In the genomic region with DNA sequence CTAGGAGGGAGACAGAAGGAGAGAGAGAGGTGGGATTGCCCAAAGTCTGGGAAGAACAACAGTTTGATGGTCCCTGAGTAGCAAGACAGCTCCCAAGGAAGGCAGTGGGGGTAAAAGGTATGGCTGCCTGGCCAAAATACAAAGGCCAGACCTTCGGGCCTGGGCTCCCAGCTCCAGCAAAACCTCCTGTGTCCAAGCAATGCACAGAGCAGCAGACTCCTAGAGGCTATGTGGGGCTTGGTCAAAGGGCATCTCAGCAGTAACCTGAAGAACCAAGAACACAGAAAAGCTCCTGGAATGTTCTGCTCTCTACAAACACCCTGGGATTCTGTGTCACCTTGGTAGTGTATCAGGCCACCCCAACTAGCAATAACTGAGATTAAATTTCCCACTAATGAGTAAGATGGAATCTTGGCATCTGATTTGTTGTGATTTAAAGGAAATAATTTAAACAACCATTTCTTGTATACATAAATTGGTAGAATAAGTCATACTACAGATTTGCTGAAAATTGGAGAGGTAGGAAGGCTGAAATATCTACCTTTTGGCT, we compare ENCODE assay signal across 1 cellular context.
TF ChIP-seq lines count a peak whose summit lies in the region.

No MANE protein-coding gene starts in this region.

TF ChIP-seq in IMR-90, 13 proteins besides CTCF, POLR2A, EP300 and RAD21:
- TF ChIP-seq BHLHE40 (IDR thresholded peaks at IDR 0.05; ENCODE audit: low read depth, low read length) (no peak), CEBPB (IDR thresholded peaks at IDR 0.05; ENCODE audit: low read depth, low read length) (no peak), SMC3 (IDR thresholded peaks at IDR 0.05; ENCODE audit: low read depth, low read length) (no peak), MXI1 (IDR thresholded peaks at IDR 0.05; ENCODE audit: borderline replicate concordance, low read depth, low read length) (no peak), NFE2L2 (IDR thresholded peaks at IDR 0.05; ENCODE audit: low read depth, low read length) (no peak), MAZ (IDR thresholded peaks at IDR 0.05; ENCODE audit: borderline replicate concordance, low read depth, low read length) (no peak), RCOR1 (IDR thresholded peaks at IDR 0.05; ENCODE audit: insufficient replicate concordance, low read length) (no peak), FOS (IDR thresholded peaks at IDR 0.05; ENCODE audit: low read depth, low read length) (no peak), MAFK (IDR thresholded peaks at IDR 0.05; ENCODE audit: low read depth, low read length) (no peak), RFX5 (IDR thresholded peaks at IDR 0.05; ENCODE audit: low read depth, low read length) (no peak)
- TF ChIP-seq, protein P1, sequence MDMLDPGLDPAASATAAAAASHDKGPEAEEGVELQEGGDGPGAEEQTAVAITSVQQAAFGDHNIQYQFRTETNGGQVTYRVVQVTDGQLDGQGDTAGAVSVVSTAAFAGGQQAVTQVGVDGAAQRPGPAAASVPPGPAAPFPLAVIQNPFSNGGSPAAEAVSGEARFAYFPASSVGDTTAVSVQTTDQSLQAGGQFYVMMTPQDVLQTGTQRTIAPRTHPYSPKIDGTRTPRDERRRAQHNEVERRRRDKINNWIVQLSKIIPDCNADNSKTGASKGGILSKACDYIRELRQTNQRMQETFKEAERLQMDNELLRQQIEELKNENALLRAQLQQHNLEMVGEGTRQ (IDR thresholded peaks at IDR 0.05; ENCODE audit: low read depth, low read length), result no peak
- TF ChIP-seq, protein P2, sequence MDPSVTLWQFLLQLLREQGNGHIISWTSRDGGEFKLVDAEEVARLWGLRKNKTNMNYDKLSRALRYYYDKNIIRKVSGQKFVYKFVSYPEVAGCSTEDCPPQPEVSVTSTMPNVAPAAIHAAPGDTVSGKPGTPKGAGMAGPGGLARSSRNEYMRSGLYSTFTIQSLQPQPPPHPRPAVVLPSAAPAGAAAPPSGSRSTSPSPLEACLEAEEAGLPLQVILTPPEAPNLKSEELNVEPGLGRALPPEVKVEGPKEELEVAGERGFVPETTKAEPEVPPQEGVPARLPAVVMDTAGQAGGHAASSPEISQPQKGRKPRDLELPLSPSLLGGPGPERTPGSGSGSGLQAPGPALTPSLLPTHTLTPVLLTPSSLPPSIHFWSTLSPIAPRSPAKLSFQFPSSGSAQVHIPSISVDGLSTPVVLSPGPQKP (IDR thresholded peaks at IDR 0.05; ENCODE audit: borderline replicate concordance, low read depth, low read length), result no peak
